In genomic region chr9:120877276-120878034, GRCh38 we compare ENCODE assay signal across 8 cellular contexts. TPM values are rescaled to one million over a fixed set of nuclear protein-coding genes. Genes with fewer than 3 reads are reported as not detected.
A peak's percentile ranks its signal among the peaks of the same experiment; 100 is the strongest.
DNase-seq lines count a peak whose midpoint lies in the region; ATAC-seq, FAIRE-seq and TF ChIP-seq lines count a peak whose summit lies in the region.

No MANE protein-coding gene starts in this region.

- H3K4me3 ChIP-seq in upper lobe of right lung = peak overlapping the region; percentile 76

- H3K4me1 Mint-ChIP-seq in neural crest cell = peaks cover 38% of the 10 kb centered on the region

- H3K36me3 Mint-ChIP-seq in neural crest cell (ENCODE audit: low read depth) = peaks cover 8% of the 10 kb centered on the region

- no peak for FAIRE-seq in D721Med (lab: Jason Lieb, UNC)

- peak overlapping the region; percentile 79 for H3K27ac ChIP-seq in upper lobe of right lung

- intact Hi-C loops in upper lobe of right lung (cut with DNase I) = loop anchor here (10.0 kb wide), 1 partner anchor 57 kb away; no protein-coding TSS in a partner anchor

- H3K9me3 Mint-ChIP-seq in neural crest cell = no peaks in the 10 kb centered on the region

- ATAC-seq in GM21423 (IDR thresholded peaks at IDR 0.05; ENCODE audit: unreplicated experiment) = peak; percentile 42
- ATAC-seq in upper lobe of right lung = peak; percentile 59

- H3K27me3 ChIP-seq in upper lobe of right lung = no peaks in the 10 kb centered on the region

- no peaks in the 10 kb centered on the region for H3K4me1 ChIP-seq in upper lobe of right lung

- no peaks in the 10 kb centered on the region for H3K9me3 ChIP-seq in upper lobe of right lung

- H3K36me3 ChIP-seq in upper lobe of right lung = no peaks in the 10 kb centered on the region

- H3K27ac Mint-ChIP-seq in neural crest cell (ENCODE audit: unreplicated experiment) = peak overlapping the region; percentile 95

- H3K4me3 Mint-ChIP-seq in neural crest cell = peak overlapping the region; percentile 90

- TF ChIP-seq CTCF in D721Med (IDR thresholded peaks at IDR 0.05; ENCODE audit: insufficient read depth, missing control alignments) (peak; percentile 15), neural crest cell (conservative IDR thresholded peaks at IDR 0.05) (no peak), upper lobe of right lung (IDR thresholded peaks at IDR 0.05) (no peak)

- no peak for DNase-seq in D721Med (ENCODE audit: insufficient read length, low spot score)
- DNase-seq in HuH-7.5 (ENCODE audit: low spot score) = peak; percentile 77
- peak; percentile 88 for DNase-seq in activated effector memory CD4-positive, alpha-beta T cell treated with anti-CD3 and anti-CD28 coated beads, Interleukin-2, amount 50 U/mL, for 16 hours
- DNase-seq in foreskin melanocyte = peak; percentile 46
- DNase-seq in neural crest cell (ENCODE audit: low read depth, low spot score) = peak; percentile 65
- DNase-seq in upper lobe of right lung = peak; percentile 80

- peaks cover 2% of the 10 kb centered on the region for H3K27me3 Mint-ChIP-seq in neural crest cell (ENCODE audit: low read depth)

TF ChIP-seq in PFSK-1, 5 proteins besides CTCF, POLR2A, EP300 and RAD21:
- peak; percentile 82 for TF ChIP-seq FOXP2 (optimal IDR thresholded peaks at IDR 0.05; ENCODE audit: borderline replicate concordance, extremely low read depth, extremely low read length, insufficient read depth)
- TF ChIP-seq REST (IDR thresholded peaks at IDR 0.05; ENCODE audit: insufficient read depth in 1 of 2, low read depth in 2 of 2, low read length in 2 of 2) = no peak
- TF ChIP-seq TAF1 (IDR thresholded peaks at IDR 0.05; ENCODE audit: borderline replicate concordance, insufficient read depth, low read length) = 0 out of 2 replicates have a peak, but pooled peaks have one; percentile 1
- TF ChIP-seq POLR2AphosphoS5 (IDR thresholded peaks at IDR 0.05; ENCODE audit: low read depth, low read length) = no peak
- TF ChIP-seq SIN3A (IDR thresholded peaks at IDR 0.05; ENCODE audit: borderline replicate concordance, insufficient read depth, low read length) = no peak

RNA-seq across cellular contexts. Expression of gene PHF19, which starts 0.5 kb away (rescaled TPM):
- polyA plus RNA-seq in PFSK-1 (2012; ENCODE audit: insufficient read length, low read depth) = 44.5 TPM
- total RNA-seq in neural crest cell (100.0 and 110 TPM in 2 replicates), upper lobe of right lung (19.0 TPM)

RNA-seq across cellular contexts. Expression of gene PSMD5, which starts 34.7 kb away (rescaled TPM):
- 61.0 TPM for polyA plus RNA-seq in PFSK-1 (2012; ENCODE audit: insufficient read length, low read depth)
- total RNA-seq in neural crest cell (54.3 and 54.5 TPM in 2 replicates), upper lobe of right lung (38.2 TPM)

RNA-seq across cellular contexts. Expression of gene TRAF1, which starts 49.1 kb away (rescaled TPM):
- 0.69 TPM for polyA plus RNA-seq in PFSK-1 (2012; ENCODE audit: insufficient read length, low read depth)
- total RNA-seq in neural crest cell = 3.5 and 3.8 TPM in 2 replicates
- 6.0 TPM for total RNA-seq in upper lobe of right lung
